In genomic region chr6:13375360-13375878, GRCh38 we compare ENCODE assay signal across 8 cellular contexts. TPM values are rescaled to one million over a fixed set of nuclear protein-coding genes. Genes with fewer than 3 reads are reported as not detected.
DNase-seq lines count a peak whose midpoint lies in the region; ATAC-seq and TF ChIP-seq lines count a peak whose summit lies in the region.

No MANE protein-coding gene starts in this region.

- intact Hi-C loops in right lobe of liver (cut with DNase I) = no loop called here

- H3K9me3 Mint-ChIP-seq in activated CD4-positive, alpha-beta T cell treated with anti-CD3 and anti-CD28 coated beads, Interleukin-2, amount 10 ng/mL, durations not matched to agents 7 days and 5 days = peaks cover 2% of the 10 kb centered on the region
- no peaks in the 10 kb centered on the region for H3K9me3 Mint-ChIP-seq in activated T-cell treated with anti-CD3 and anti-CD28 coated beads, Interleukin-2, amount 50 U/mL, for 24 hours
- H3K9me3 Mint-ChIP-seq in naive thymus-derived CD8-positive, alpha-beta T cell = no peaks in the 10 kb centered on the region

- POLR2A ChIA-PET in activated CD4-positive, alpha-beta T cell treated with anti-CD3 and anti-CD28 coated beads, Interleukin-2, amount 10 ng/mL, durations not matched to agents 7 days and 5 days (lab: Charles Lee) = no interaction called here
- POLR2A ChIA-PET in naive thymus-derived CD8-positive, alpha-beta T cell (lab: Charles Lee) = no interaction called here

- no peaks in the 10 kb centered on the region for H3K27me3 ChIP-seq in right lobe of liver

- H3K9me3 ChIP-seq in right lobe of liver = no peaks in the 10 kb centered on the region

- H3K36me3 ChIP-seq in right lobe of liver = no peaks in the 10 kb centered on the region

- H3K36me3 Mint-ChIP-seq in activated CD4-positive, alpha-beta T cell treated with anti-CD3 and anti-CD28 coated beads, Interleukin-2, amount 10 ng/mL, durations not matched to agents 7 days and 5 days (ENCODE audit: low read depth) = no peaks in the 10 kb centered on the region
- no peaks in the 10 kb centered on the region for H3K36me3 Mint-ChIP-seq in activated T-cell treated with anti-CD3 and anti-CD28 coated beads, Interleukin-2, amount 50 U/mL, for 24 hours (ENCODE audit: low read depth)
- H3K36me3 Mint-ChIP-seq in naive thymus-derived CD8-positive, alpha-beta T cell = no peaks in the 10 kb centered on the region

- peaks cover 16% of the 10 kb centered on the region for H3K4me1 Mint-ChIP-seq in activated CD4-positive, alpha-beta T cell treated with anti-CD3 and anti-CD28 coated beads, Interleukin-2, amount 10 ng/mL, durations not matched to agents 7 days and 5 days
- H3K4me1 Mint-ChIP-seq in activated T-cell treated with anti-CD3 and anti-CD28 coated beads, Interleukin-2, amount 50 U/mL, for 24 hours (ENCODE audit: low read depth) = peaks cover 40% of the 10 kb centered on the region
- H3K4me1 Mint-ChIP-seq in naive thymus-derived CD8-positive, alpha-beta T cell = peaks cover 0 to 43% (median 3%) of the 10 kb centered on the region in 4 donors

- no peak overlapping the region for H3K4me3 ChIP-seq in right lobe of liver

- TF ChIP-seq CTCF in right lobe of liver (IDR thresholded peaks at IDR 0.05) = no peak

- DNase-seq in activated CD4-positive, alpha-beta T cell treated with anti-CD3 and anti-CD28 coated beads for 4 hours = peak; percentile 9 to 18
- no peak for DNase-seq in activated CD4-positive, alpha-beta T cell treated with anti-CD3 and anti-CD28 coated beads, Interleukin-2, amount 10 ng/mL, durations not matched to agents 7 days and 5 days
- DNase-seq in activated T-cell treated with anti-CD3 and anti-CD28 coated beads, Interleukin-2, amount 50 U/mL, for 24 hours = peak; percentile 68
- DNase-seq in stimulated activated CD8-positive, alpha-beta memory T cell treated with anti-CD3 and anti-CD28 coated beads, Interleukin-4, amount 100 ng/mL, for 48 hours = peak; percentile 62
- DNase-seq in NCI-H748 treated with DMSO at 0.1 percent for 48 hours (lab: John Stamatoyannopoulos, UW) (no peak), right lobe of liver (no peak)
- DNase-seq in naive thymus-derived CD8-positive, alpha-beta T cell = no peak

- H3K27me3 Mint-ChIP-seq in activated CD4-positive, alpha-beta T cell treated with anti-CD3 and anti-CD28 coated beads, Interleukin-2, amount 10 ng/mL, durations not matched to agents 7 days and 5 days = no peaks in the 10 kb centered on the region
- H3K27me3 Mint-ChIP-seq in activated T-cell treated with anti-CD3 and anti-CD28 coated beads, Interleukin-2, amount 50 U/mL, for 24 hours = no peaks in the 10 kb centered on the region
- H3K27me3 Mint-ChIP-seq in naive thymus-derived CD8-positive, alpha-beta T cell = no peaks in the 10 kb centered on the region

- CTCF ChIA-PET in activated CD4-positive, alpha-beta T cell treated with anti-CD3 and anti-CD28 coated beads, Interleukin-2, amount 10 ng/mL, durations not matched to agents 7 days and 5 days (lab: Charles Lee) = interaction anchor here (0.9 to 1.3 kb wide), 3 partner anchors 19 to 240 kb away, joined by 3 to 6 read pairs (median 3); no protein-coding TSS in a partner anchor

- TF ChIP-seq POLR2A in right lobe of liver (IDR thresholded peaks at IDR 0.05) = no peak

- H3K4me1 ChIP-seq in right lobe of liver = no peaks in the 10 kb centered on the region

- H3K4me3 Mint-ChIP-seq in activated CD4-positive, alpha-beta T cell treated with anti-CD3 and anti-CD28 coated beads, Interleukin-2, amount 10 ng/mL, durations not matched to agents 7 days and 5 days = no peak overlapping the region
- H3K4me3 Mint-ChIP-seq in activated T-cell treated with anti-CD3 and anti-CD28 coated beads, Interleukin-2, amount 50 U/mL, for 24 hours = peak overlapping the region; percentile 40
- H3K4me3 Mint-ChIP-seq in naive thymus-derived CD8-positive, alpha-beta T cell = no peak overlapping the region

- 83% methylated on average over 6 of the region's 9 CpGs for WGBS in right lobe of liver (ENCODE audit: insufficient coverage, low coverage, low lambda C conversion rate, missing lambda C conversion rate)

- no peak overlapping the region for H3K27ac ChIP-seq in right lobe of liver

- ATAC-seq in HG03064 (IDR thresholded peaks at IDR 0.05; ENCODE audit: low read depth, unreplicated experiment) (peak; percentile 75), right lobe of liver (no peak)
- ATAC-seq in naive thymus-derived CD8-positive, alpha-beta T cell = no peak

- H3K27ac Mint-ChIP-seq in activated CD4-positive, alpha-beta T cell treated with anti-CD3 and anti-CD28 coated beads, Interleukin-2, amount 10 ng/mL, durations not matched to agents 7 days and 5 days = no peak overlapping the region
- H3K27ac Mint-ChIP-seq in activated T-cell treated with anti-CD3 and anti-CD28 coated beads, Interleukin-2, amount 50 U/mL, for 24 hours = peak overlapping the region; percentile 83
- H3K27ac Mint-ChIP-seq in naive thymus-derived CD8-positive, alpha-beta T cell = peak overlapping the region in 3 of 10 donors; percentile 20 to 72 (median 38)

RNA-seq across cellular contexts. Expression of gene TBC1D7, which starts 47.1 kb away (rescaled TPM):
- total RNA-seq in activated CD4-positive, alpha-beta T cell treated with anti-CD3 and anti-CD28 coated beads, Interleukin-2, amount 10 ng/mL, durations not matched to agents 7 days and 5 days = 10 to 100 TPM; 18.1 to 20.0 TPM
- total RNA-seq in right lobe of liver = 10 to 100 TPM in 2 of 6 experiments, 1 to 10 TPM in 4; 7.8 to 16.0 (median 9.7) TPM
- 10 to 100 TPM; 17.9 to 19.2 TPM for total RNA-seq in naive thymus-derived CD8-positive, alpha-beta T cell
- polyA plus RNA-seq in naive thymus-derived CD8-positive, alpha-beta T cell = 10 to 100 TPM; 11.8 to 17.1 (median 12.5) TPM

Comparison
In these comparisons a context has a peak if more than half of its experiments do, and no peak if none do; other contexts are left out.
1. DNase-seq: peak in activated CD4-positive, alpha-beta T cell treated with anti-CD3 and anti-CD28 coated beads for 4 hours (2 of 2), activated T-cell treated with anti-CD3 and anti-CD28 coated beads, Interleukin-2, amount 50 U/mL, for 24 hours (single experiment) and stimulated activated CD8-positive, alpha-beta memory T cell treated with anti-CD3 and anti-CD28 coated beads, Interleukin-4, amount 100 ng/mL, for 48 hours (single experiment); none in activated CD4-positive, alpha-beta T cell treated with anti-CD3 and anti-CD28 coated beads, Interleukin-2, amount 10 ng/mL, durations not matched to agents 7 days and 5 days (single experiment), NCI-H748 treated with DMSO at 0.1 percent for 48 hours (single experiment), right lobe of liver (0 of 3) and naive thymus-derived CD8-positive, alpha-beta T cell (0 of 10).